ENCODE assay signal across 21 cellular contexts in genomic region chr16:24478401-24478800, GRCh38.
"Had no signal": no experiment of that assay in that cellular context is flagged by ENCODE, and none has a peak within 500 bp of the region (broad histone marks: within the 10 kb centered on the region; RNA-seq: fewer than 3 reads in every experiment).

No MANE protein-coding gene starts in this region.

- H3K27me3 ChIP-seq: esophagus muscularis mucosa, spleen, upper lobe of left lung had no signal

- H3K36me3 ChIP-seq: esophagus muscularis mucosa, heart right ventricle, spleen, thoracic aorta, upper lobe of left lung had no signal

- ATAC-seq: activated CD8-positive, alpha-beta memory T cell treated with anti-CD3 and anti-CD28 coated beads, Interleukin-2, amount 10 ng/mL, durations not matched to agents 7 days and 5 days; activated T-helper 17 cell treated with anti-CD3 and anti-CD28 coated beads, Interleukin-2, amount 50 U/mL, for 72 hours; heart right ventricle; left ventricle myocardium superior; stimulated activated memory B cell treated with anti-CD40 and anti-IgM and Interleukin-4, amounts not matched to agents 10 μg/mL and 1 μg/mL and 100 μg/mL, for 72 hours had no signal

- DNase-seq: activated B cell treated with CpG ODN at 0.5 μM for 24 hours; activated CD4-positive, alpha-beta memory T cell treated with anti-CD3 and anti-CD28 coated beads, Interleukin-2, amount 10 ng/mL, durations not matched to agents 7 days and 5 days; activated CD4-positive, alpha-beta T cell treated with anti-CD3 and anti-CD28 coated beads for 4 hours; activated CD8-positive, alpha-beta memory T cell treated with anti-CD3 and anti-CD28 coated beads, Interleukin-2, amount 10 ng/mL, durations not matched to agents 7 days and 5 days; activated naive CD4-positive, alpha-beta T cell; activated naive CD8-positive, alpha-beta T cell treated with anti-CD3 and anti-CD28 coated beads for 36 hours; activated T-cell treated with anti-CD3 and anti-CD28 coated beads, Interleukin-2, amount 50 U/mL, for 1 hour; amniotic stem cell; effector CD8-positive, alpha-beta T cell; heart right ventricle; immature natural killer cell; kidney glomerular epithelial cell; left ventricle myocardium superior; retina; spleen; stimulated activated CD4-positive, alpha-beta T cell treated with anti-CD3 and anti-CD28 coated beads, Interleukin-4, amount 100 ng/mL, for 4 hours; upper lobe of left lung had no signal

- H3K4me1 ChIP-seq: esophagus muscularis mucosa, heart right ventricle, spleen, upper lobe of left lung had no signal

- H3K27ac ChIP-seq: esophagus muscularis mucosa, heart right ventricle, spleen, thoracic aorta, upper lobe of left lung had no signal

- H3K4me3 ChIP-seq: esophagus muscularis mucosa, heart right ventricle, spleen, thoracic aorta, upper lobe of left lung had no signal
